Comparison of ENCODE assay signal across 8 cellular contexts in genomic region chr3:125374501-125374995, GRCh38. TPM values are rescaled to one million over a fixed set of nuclear protein-coding genes. Genes with fewer than 3 reads are reported as not detected.
A peak's percentile ranks its signal among the peaks of the same experiment; 100 is the strongest.
DNase-seq lines count a peak whose midpoint lies in the region; ATAC-seq and TF ChIP-seq lines count a peak whose summit lies in the region.

No MANE protein-coding gene starts in this region.

- under 1% methylated on average over 19 of the region's 26 CpGs for WGBS in prostate gland

- POLR2A ChIA-PET in RWPE1 (lab: Yijun Ruan, JAX; ENCODE audit: low non-redundant PET) = no interaction called here

- H3K4me3 ChIP-seq in ascending aorta = peak overlapping the region; percentile 90 to 98
- H3K4me3 ChIP-seq in prostate gland = peak overlapping the region; percentile 82 to 96

- CTCF ChIA-PET in RWPE1 (lab: Yijun Ruan, JAX) = interaction anchor here (0.7 to 1.2 kb wide), 2 partner anchors 12 to 445 kb away, joined by 3 to 8 read pairs; no protein-coding TSS in a partner anchor

- H3K27me3 ChIP-seq in ascending aorta (no peaks in the 10 kb centered on the region), prostate gland (replicated peaks; ENCODE audit: insufficient read depth) (no peaks in the 10 kb centered on the region)

- H3K27ac ChIP-seq in 22Rv1 (peak overlapping the region; percentile 87), RWPE1 (peak overlapping the region; percentile 89), ascending aorta (peak overlapping the region; percentile 76 to 88), prostate gland (peak overlapping the region; percentile 88 to 93)

- H3K9me3 ChIP-seq in ascending aorta (no peaks in the 10 kb centered on the region), prostate gland (no peaks in the 10 kb centered on the region)

- in situ Hi-C loops in GM13976 (cut with MboI; ENCODE audit: low sequenced_read_pairs, unreplicated experiment) = no loop called here

- TF ChIP-seq POLR2A in prostate gland (IDR thresholded peaks at IDR 0.05) = no peak

- DNase-seq in GM13976 (ENCODE audit: low spot score) = peak; percentile 65
- peak; percentile 53 for DNase-seq in RWPE1 (ENCODE audit: low spot score)
- DNase-seq in ascending aorta (ENCODE audit: low spot score in 2 of 2) = no peak
- DNase-seq in hepatic stellate cell (ENCODE audit: low spot score) = peak; percentile 47
- peak; percentile 11 for DNase-seq in prostate gland (ENCODE audit: low spot score)
- DNase-seq in H4 (ENCODE audit: low spot score) = no peak

- TF ChIP-seq CTCF in 22Rv1 (IDR thresholded peaks at IDR 0.05) (no peak), GM13976 (IDR thresholded peaks at IDR 0.05; ENCODE audit: borderline replicate concordance, control extremely low read depth, extremely low read depth, insufficient read depth, missing control alignments) (no peak), RWPE1 (conservative IDR thresholded peaks at IDR 0.05; ENCODE audit: low read depth) (no peak), ascending aorta (IDR thresholded peaks at IDR 0.05) (no peak), prostate gland (IDR thresholded peaks at IDR 0.05) (no peak)

- peak; percentile 24 for ATAC-seq in HG03135 (IDR thresholded peaks at IDR 0.05; ENCODE audit: unreplicated experiment)

- intact Hi-C loops in ascending aorta (cut with DNase I) (no loop called here), prostate gland (cut with DNase I) (no loop called here)

- no peaks in the 10 kb centered on the region for H3K36me3 ChIP-seq in ascending aorta
- H3K36me3 ChIP-seq in prostate gland = no peaks in the 10 kb centered on the region

- H3K4me1 ChIP-seq in ascending aorta (peaks cover 0 to 13% of the 10 kb centered on the region in 2 donors), prostate gland (replicated peaks) (no peaks in the 10 kb centered on the region)

RNA-seq across cellular contexts. Expression of gene ZNF148, which starts 0.6 kb away (rescaled TPM):
- 10.0 TPM for total RNA-seq in ascending aorta
- 10 to 100 TPM; 26.9 to 28.5 TPM for total RNA-seq in prostate gland
- total RNA-seq in H4 (2014; rRNA removed; shearing (Covaris generic)) = 17.4 and 22.1 TPM in 2 replicates

Comparison
In these comparisons a context has a peak if more than half of its experiments do, and no peak if none do; other contexts are left out.
1. DNase-seq: peak in GM13976 (single experiment), RWPE1 (single experiment), hepatic stellate cell (single experiment) and prostate gland (single experiment); none in ascending aorta (0 of 2) and H4 (single experiment).
2. Peak in every context shown above with its lines, with median percentiles within 50 percentile points of each other: H3K27ac ChIP-seq.